In genomic region chr18:48100168-48100495, GRCh38 we compare ENCODE assay signal across 19 cellular contexts.
"Had no signal": no experiment of that assay in that cellular context is flagged by ENCODE, and none has a peak within 500 bp of the region (broad histone marks: within the 10 kb centered on the region; RNA-seq: fewer than 3 reads in every experiment).

No MANE protein-coding gene starts in this region.

- H3K36me3 Mint-ChIP-seq: activated naive CD4-positive, alpha-beta T cell treated with anti-CD3 and anti-CD28 coated beads, Interleukin-2, amount 50 U/mL, for 24 hours; natural killer cell treated with Interleukin-12 subunit alpha and Interleukin-12 subunit beta and Interleukin-15 and Interleukin-18, amount 100 ng/mL, for 72 hours had no signal

- H3K4me3 ChIP-seq: esophagus muscularis mucosa, gastroesophageal sphincter, heart right ventricle, lower lobe of right lung, tibial artery, vagina had no signal

- H3K4me3 Mint-ChIP-seq: activated naive CD4-positive, alpha-beta T cell treated with anti-CD3 and anti-CD28 coated beads, Interleukin-2, amount 50 U/mL, for 24 hours; natural killer cell treated with Interleukin-12 subunit alpha and Interleukin-12 subunit beta and Interleukin-15 and Interleukin-18, amount 100 ng/mL, for 72 hours; T-helper 1 cell treated with Interleukin-12 subunit alpha and Interleukin-12 subunit beta and Interleukin-4 antibody, amounts not matched to agents 30 μg/mL and 1 μg/mL, for 36 hours had no signal

- H3K27ac ChIP-seq: esophagus muscularis mucosa, gastroesophageal sphincter, heart right ventricle, lower lobe of right lung, tibial artery, vagina had no signal

- H3K36me3 ChIP-seq: esophagus muscularis mucosa, gastroesophageal sphincter, heart right ventricle, lower lobe of right lung, tibial artery, vagina had no signal

- ATAC-seq: gastroesophageal sphincter; heart right ventricle; left colon; lower lobe of right lung; stimulated activated naive CD8-positive, alpha-beta T cell treated with anti-CD3 and anti-CD28 coated beads, Interleukin-15, Interleukin-2, amounts not matched to agents 100 U/mL and 50 U/mL, for 24 hours had no signal

- H3K27me3 ChIP-seq: esophagus muscularis mucosa, gastroesophageal sphincter, tibial artery, vagina had no signal

- H3K9me3 ChIP-seq: esophagus muscularis mucosa, gastroesophageal sphincter, heart right ventricle, lower lobe of right lung, tibial artery, vagina had no signal

- H3K9me3 Mint-ChIP-seq: activated naive CD4-positive, alpha-beta T cell treated with anti-CD3 and anti-CD28 coated beads, Interleukin-2, amount 50 U/mL, for 24 hours; natural killer cell treated with Interleukin-12 subunit alpha and Interleukin-12 subunit beta and Interleukin-15 and Interleukin-18, amount 100 ng/mL, for 72 hours; T-helper 1 cell treated with Interleukin-12 subunit alpha and Interleukin-12 subunit beta and Interleukin-4 antibody, amounts not matched to agents 30 μg/mL and 1 μg/mL, for 36 hours had no signal

- H3K27ac Mint-ChIP-seq: activated naive CD4-positive, alpha-beta T cell treated with anti-CD3 and anti-CD28 coated beads, Interleukin-2, amount 50 U/mL, for 24 hours; natural killer cell treated with Interleukin-12 subunit alpha and Interleukin-12 subunit beta and Interleukin-15 and Interleukin-18, amount 100 ng/mL, for 72 hours; T-helper 1 cell treated with Interleukin-12 subunit alpha and Interleukin-12 subunit beta and Interleukin-4 antibody, amounts not matched to agents 30 μg/mL and 1 μg/mL, for 36 hours had no signal

- H3K4me1 Mint-ChIP-seq: activated naive CD4-positive, alpha-beta T cell treated with anti-CD3 and anti-CD28 coated beads, Interleukin-2, amount 50 U/mL, for 24 hours had no signal

- DNase-seq: activated CD4-positive, alpha-beta T cell treated with anti-CD3 and anti-CD28 coated beads for 1 hour; activated gamma-delta T cell; effector CD4-positive, alpha-beta T cell; heart right ventricle; islet precursor cell; left colon; lower lobe of right lung; occipital lobe; stimulated activated CD4-positive, alpha-beta T cell treated with anti-CD3 and anti-CD28 coated beads, Interleukin-12 subunit alpha, Interleukin-12 subunit beta, amount 100 ng/mL, for 4 hours; stimulated activated CD4-positive, alpha-beta T cell treated with anti-CD3 and anti-CD28 coated beads, Interleukin-1b, Interleukin-23, amount 100 ng/mL, for 48 hours; stimulated activated naive CD8-positive, alpha-beta T cell treated with anti-CD3 and anti-CD28 coated beads, Interleukin-15, Interleukin-2, amounts not matched to agents 100 U/mL and 50 U/mL, for 24 hours; substantia nigra; tibial artery had no signal

- H3K4me1 ChIP-seq: esophagus muscularis mucosa, gastroesophageal sphincter, lower lobe of right lung, tibial artery had no signal
